Comparison of ENCODE assay signal across 8 cellular contexts in the genomic region with DNA sequence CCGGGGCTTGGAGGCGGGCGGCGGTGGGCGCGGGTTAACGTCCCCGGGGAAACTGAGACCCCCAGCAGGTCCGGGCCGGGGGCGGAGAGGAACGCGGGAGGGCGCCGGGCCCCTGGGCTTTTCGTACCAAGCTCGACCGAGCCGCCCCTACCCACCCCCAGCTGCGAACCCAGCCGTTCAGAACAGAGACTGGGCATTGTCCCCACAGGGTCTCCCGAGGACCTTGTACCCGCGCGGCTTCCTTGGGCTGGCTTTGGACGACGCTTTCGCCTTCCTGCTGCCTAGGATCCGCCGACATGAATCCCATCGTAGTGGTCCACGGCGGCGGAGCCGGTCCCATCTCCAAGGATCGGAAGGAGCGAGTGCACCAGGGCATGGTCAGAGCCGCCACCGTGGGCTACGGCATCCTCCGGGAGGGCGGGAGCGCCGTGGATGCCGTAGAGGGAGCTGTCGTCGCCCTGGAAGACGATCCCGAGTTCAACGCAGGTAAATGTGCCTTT. TPM values are rescaled to one million over a fixed set of nuclear protein-coding genes. Genes with fewer than 3 reads are reported as not detected.
DNase-seq lines count a peak whose midpoint lies in the region; ATAC-seq and TF ChIP-seq lines count a peak whose summit lies in the region.

No MANE protein-coding gene starts in this region.

- H3K9me3 ChIP-seq in MM.1S (replicated peaks; ENCODE audit: insufficient read depth, low read length) = no peaks in the 10 kb centered on the region
- no peaks in the 10 kb centered on the region for H3K9me3 ChIP-seq in prostate gland

- TF ChIP-seq POLR2A in prostate gland (IDR thresholded peaks at IDR 0.05) = no peak

- peak; percentile 68 for ATAC-seq in left ventricle myocardium superior

- DNase-seq in NCI-H2081 (lab: John Stamatoyannopoulos, UW) (peak; percentile 16 to 45), NCI-H2081 treated with DMSO at 0.1 percent for 48 hours (lab: John Stamatoyannopoulos, UW) (no peak), MM.1S (no peak), left ventricle myocardium superior (peak; percentile 38), prostate gland (ENCODE audit: low spot score) (peak; percentile 28), GM19240 (ENCODE audit: insufficient read length, low spot score) (no peak), middle frontal gyrus (ENCODE audit: extremely low spot score, low spot score) (no peak)

- H3K9ac ChIP-seq in MM.1S (ENCODE audit: low read length) = peak overlapping the region; percentile 62

- no peak overlapping the region for H3K27ac ChIP-seq in MM.1S (ENCODE audit: low read length)
- H3K27ac ChIP-seq in prostate gland = peak overlapping the region; percentile 63 to 67

- H3K9me3 Mint-ChIP-seq in activated naive CD8-positive, alpha-beta T cell (ENCODE audit: low read depth) = no peaks in the 10 kb centered on the region

- H4K20me1 ChIP-seq in MM.1S (ENCODE audit: insufficient read depth, low read length) = no peaks in the 10 kb centered on the region

- H3K4me3 ChIP-seq in MM.1S (ENCODE audit: low read length) = peak overlapping the region; percentile 93
- peak overlapping the region; percentile 59 to 61 for H3K4me3 ChIP-seq in prostate gland

- H3K27me3 ChIP-seq in MM.1S (replicated peaks; ENCODE audit: insufficient read depth, low read length) (peaks cover 14% of the 10 kb centered on the region; the same call in 1 of the 2 replicates), prostate gland (replicated peaks; ENCODE audit: insufficient read depth) (no peaks in the 10 kb centered on the region)

- peak overlapping the region; percentile 93 for H2AFZ ChIP-seq in MM.1S (ENCODE audit: low read length)

- no peaks in the 10 kb centered on the region for H3K4me1 ChIP-seq in MM.1S (ENCODE audit: low read length)
- H3K4me1 ChIP-seq in prostate gland (replicated peaks) = peaks cover 3% of the 10 kb centered on the region

- peaks cover 11% of the 10 kb centered on the region for H3K4me1 Mint-ChIP-seq in activated naive CD8-positive, alpha-beta T cell (ENCODE audit: low read depth)

- intact Hi-C loops in left ventricle myocardium superior (cut with micrococcal nuclease) (no loop called here), prostate gland (cut with DNase I) (loop anchor here (5.0 kb wide), 1 partner anchor 35 kb away; no protein-coding TSS in a partner anchor)

- H3K4me2 ChIP-seq in MM.1S (ENCODE audit: low read depth, low read length) = peak overlapping the region; percentile 95

- H3K9me2 ChIP-seq in MM.1S (replicated peaks; ENCODE audit: insufficient read depth, low read length) = no peaks in the 10 kb centered on the region

- peak overlapping the region; percentile 87 for H3K4me3 Mint-ChIP-seq in activated naive CD8-positive, alpha-beta T cell

- H3K36me3 ChIP-seq in MM.1S (replicated peaks; ENCODE audit: insufficient read depth, low read length) = no peaks in the 10 kb centered on the region
- H3K36me3 ChIP-seq in prostate gland = no peaks in the 10 kb centered on the region

- peaks cover 6% of the 10 kb centered on the region for H3K27me3 Mint-ChIP-seq in activated naive CD8-positive, alpha-beta T cell

- WGBS in prostate gland = under 1% methylated on average over 50 of the region's 50 CpGs

- TF ChIP-seq CTCF in MM.1S (IDR thresholded peaks at IDR 0.05; ENCODE audit: low read length) (no peak), prostate gland (IDR thresholded peaks at IDR 0.05) (no peak)

- no peak overlapping the region for H3K27ac Mint-ChIP-seq in activated naive CD8-positive, alpha-beta T cell

- peaks cover 2% of the 10 kb centered on the region for H3K36me3 Mint-ChIP-seq in activated naive CD8-positive, alpha-beta T cell

- no peaks in the 10 kb centered on the region for H3K79me2 ChIP-seq in MM.1S (ENCODE audit: low read length)

- no peaks in the 10 kb centered on the region for H3F3A ChIP-seq in MM.1S (ENCODE audit: insufficient read depth, low read length)

RNA-seq across cellular contexts. Expression of a gene that starts 0.5 kb away (rescaled TPM):
- 3.1 TPM for total RNA-seq in left ventricle myocardium superior
- total RNA-seq in prostate gland = 10 to 100 TPM; 27.6 to 93.0 TPM

RNA-seq across cellular contexts. Expression of a gene that starts 38.9 kb away (rescaled TPM):
- not detected for total RNA-seq in left ventricle myocardium superior
- total RNA-seq in prostate gland = not detected

Comparison
In these comparisons a context has a peak if more than half of its experiments do, and no peak if none do; other contexts are left out.
1. DNase-seq: peak in NCI-H2081 (2 of 2), left ventricle myocardium superior (single experiment) and prostate gland (single experiment); none in NCI-H2081 treated with DMSO at 0.1 percent for 48 hours (single experiment), MM.1S (single experiment), GM19240 (single experiment) and middle frontal gyrus (single experiment).